Comparison of ENCODE assay signal across 17 cellular contexts in genomic region chr3:11543141-11543947, GRCh38.
DNase-seq lines count a peak whose midpoint lies in the region; ATAC-seq and TF ChIP-seq lines count a peak whose summit lies in the region.
"Had no signal": no experiment of that assay in that cellular context is flagged by ENCODE, and none has a peak within 500 bp of the region (broad histone marks: within the 10 kb centered on the region; RNA-seq: fewer than 3 reads in every experiment).

No MANE protein-coding gene starts in this region.

- H3K9me3 ChIP-seq in neuronal stem cell (replicated peaks in 1 of 2; ENCODE audit: control insufficient read depth in 2 of 2, insufficient read depth in 1 of 2, low read depth in 1 of 2, low read length in 2 of 2), result no peaks in the 10 kb centered on the region
- no peaks in the 10 kb centered on the region for H3K9me3 ChIP-seq in uterus
- H3K9me3 ChIP-seq: BLaER1 treated with 17β-estradiol and CSF1 and Interleukin-3, amounts not matched to agents 10 nM and 100 nM; SJSA1 had no signal

- no CpG with 5 or more reads among the region's 19 CpGs for WGBS in neuronal stem cell (ENCODE audit: extremely low coverage in 2 of 2, insufficient read length in 2 of 2, insufficient replicate concordance in 1 of 2), 2 donors

- no peaks in the 10 kb centered on the region for H3K27me3 Mint-ChIP-seq in activated T-cell treated with anti-CD3 and anti-CD28 coated beads, Interleukin-2, amount 50 U/mL, for 24 hours
- H3K27me3 Mint-ChIP-seq in WTC11 (ENCODE audit: low read depth), result no peaks in the 10 kb centered on the region

- no peak for TF ChIP-seq CTCF in WTC11 (IDR thresholded peaks at IDR 0.05)
- no peak for TF ChIP-seq CTCF in uterus (IDR thresholded peaks at IDR 0.05)

- H3K18ac ChIP-seq in neuronal stem cell (ENCODE audit: low read length), result no peak overlapping the region

- peaks cover 8% of the 10 kb centered on the region for H3K4me1 Mint-ChIP-seq in activated T-cell treated with anti-CD3 and anti-CD28 coated beads, Interleukin-2, amount 50 U/mL, for 24 hours (ENCODE audit: low read depth)
- H3K4me1 Mint-ChIP-seq in WTC11, result no peaks in the 10 kb centered on the region

- peak overlapping the region; percentile 45 for H3K23ac ChIP-seq in neuronal stem cell (ENCODE audit: low read depth, low read length, poor library complexity)

- no peak for DNase-seq in activated T-cell treated with anti-CD3 and anti-CD28 coated beads, Interleukin-2, amount 50 U/mL, for 24 hours
- DNase-seq in activated T-cell treated with anti-CD3 and anti-CD28 coated beads for 4 hours, result no peak
- DNase-seq in WTC11 (ENCODE audit: low spot score), result peak; percentile 5
- DNase-seq in neuronal stem cell (ENCODE audit: low spot score), result no peak
- no peak for DNase-seq in uterus
- DNase-seq: H9, MM.1S, NCI-H1105 treated with DMSO at 0.1 percent for 48 hours, NCI-H2029, NCI-H2171 treated with DMSO at 0.1 percent for 48 hours, NCI-H510A treated with DMSO at 0.1 percent for 48 hours had no signal

- no peak overlapping the region for H2AK5ac ChIP-seq in neuronal stem cell (ENCODE audit: low read depth, low read length)

- no peak overlapping the region for H2AFZ ChIP-seq in neuronal stem cell (ENCODE audit: low read length)

- H3K9ac ChIP-seq in neuronal stem cell (ENCODE audit: low read depth, low read length, poor library complexity), result no peak overlapping the region

- H3K9me3 Mint-ChIP-seq in activated T-cell treated with anti-CD3 and anti-CD28 coated beads, Interleukin-2, amount 50 U/mL, for 24 hours, result peaks cover 12% of the 10 kb centered on the region
- 0 out of 2 replicates have a peak, but pooled peaks cover 4% of the 10 kb centered on the region for H3K9me3 Mint-ChIP-seq in WTC11
- H3K9me3 Mint-ChIP-seq: H9 had no signal

- H2BK15ac ChIP-seq in neuronal stem cell (ENCODE audit: low read length), result no peak overlapping the region

- POLR2A ChIA-PET in WTC11 (lab: Charles Lee), result no interaction called here

- H3K4me3 ChIP-seq in neuronal stem cell (ENCODE audit: low read length in 2 of 2) (peak overlapping the region in 1 of 2 donors; percentile 7), uterus (no peak overlapping the region)
- H3K4me3 ChIP-seq: BLaER1 treated with 17β-estradiol and CSF1 and Interleukin-3, amounts not matched to agents 10 nM and 100 nM; SJSA1 had no signal

- intact Hi-C loops in uterus (cut with DNase I; ENCODE audit: low total_unique reads), result no loop called here

- no peak for TF ChIP-seq POLR2A in uterus (IDR thresholded peaks at IDR 0.05)

- peak overlapping the region; percentile 59 for H3K27ac Mint-ChIP-seq in activated T-cell treated with anti-CD3 and anti-CD28 coated beads, Interleukin-2, amount 50 U/mL, for 24 hours
- no peak overlapping the region for H3K27ac Mint-ChIP-seq in WTC11
- H3K27ac Mint-ChIP-seq: H9 had no signal

- H3K27me3 ChIP-seq in neuronal stem cell (ENCODE audit: control insufficient read depth in 3 of 3, insufficient read depth in 3 of 3, low read depth in 1 of 3, low read length in 3 of 3), result no peaks in the 10 kb centered on the region
- no peaks in the 10 kb centered on the region for H3K27me3 ChIP-seq in uterus
- H3K27me3 ChIP-seq: BLaER1 treated with 17β-estradiol and CSF1 and Interleukin-3, amounts not matched to agents 10 nM and 100 nM; SJSA1 had no signal

- H3K4me3 Mint-ChIP-seq in activated T-cell treated with anti-CD3 and anti-CD28 coated beads, Interleukin-2, amount 50 U/mL, for 24 hours, result no peak overlapping the region
- no peak overlapping the region for H3K4me3 Mint-ChIP-seq in WTC11
- H3K4me3 Mint-ChIP-seq: H9 had no signal

- no peak overlapping the region for H3K14ac ChIP-seq in neuronal stem cell (ENCODE audit: low read length)

- CTCF ChIA-PET in WTC11 (lab: Charles Lee), result no interaction called here

- H2BK5ac ChIP-seq in neuronal stem cell (ENCODE audit: low read length), result no peak overlapping the region

- H3K79me1 ChIP-seq in neuronal stem cell (ENCODE audit: low read depth, low read length), result peaks cover 2% of the 10 kb centered on the region

- no peak overlapping the region for H2BK12ac ChIP-seq in neuronal stem cell (ENCODE audit: low read length)

- H3K27ac ChIP-seq in neuronal stem cell (replicated peaks; ENCODE audit: low read length) (no peak overlapping the region), uterus (peak overlapping the region; percentile 79 to 83)
- H3K27ac ChIP-seq: 22Rv1, SJSA1 had no signal

- ATAC-seq in WTC11 (no peak), HG03460 (IDR thresholded peaks at IDR 0.05; ENCODE audit: unreplicated experiment) (no peak), HG02642 (IDR thresholded peaks at IDR 0.05; ENCODE audit: poor library complexity, unreplicated experiment) (no peak), GM18517 (IDR thresholded peaks at IDR 0.05; ENCODE audit: unreplicated experiment) (no peak)

- H3K4me1 ChIP-seq in neuronal stem cell (ENCODE audit: control insufficient read depth in 2 of 2, insufficient read depth in 1 of 2, low read depth in 1 of 2, low read length in 2 of 2) (peaks cover 0 to 6% of the 10 kb centered on the region in 2 donors), uterus (peaks cover 0 to 6% of the 10 kb centered on the region in 2 donors)

- H4K91ac ChIP-seq in neuronal stem cell (ENCODE audit: low read depth, low read length, poor library complexity), result no peak overlapping the region

- no peak overlapping the region for H2BK120ac ChIP-seq in neuronal stem cell (ENCODE audit: low read depth, low read length)

- H4K8ac ChIP-seq in neuronal stem cell (ENCODE audit: low read depth, low read length), result no peak overlapping the region

- H3K4ac ChIP-seq in neuronal stem cell (ENCODE audit: low read length), result no peak overlapping the region

- H3K36me3 ChIP-seq in neuronal stem cell (replicated peaks in 1 of 2; ENCODE audit: control insufficient read depth in 2 of 2, insufficient read depth in 2 of 2, low read length in 2 of 2) (no peaks in the 10 kb centered on the region), uterus (no peaks in the 10 kb centered on the region)
- H3K36me3 ChIP-seq: SJSA1 had no signal

- peaks cover 12% of the 10 kb centered on the region for H3K36me3 Mint-ChIP-seq in activated T-cell treated with anti-CD3 and anti-CD28 coated beads, Interleukin-2, amount 50 U/mL, for 24 hours (ENCODE audit: low read depth)
- no peaks in the 10 kb centered on the region for H3K36me3 Mint-ChIP-seq in WTC11

- H3K4me2 ChIP-seq in neuronal stem cell (ENCODE audit: insufficient read depth, low read length, poor library complexity, severe bottlenecking), result no peak overlapping the region

TF ChIP-seq in WTC11, 78 proteins besides CTCF, POLR2A, EP300 and RAD21 (continues in another document):
- TF ChIP-seq FOXK1 (CRISPR knock-in tag; IDR thresholded peaks at IDR 0.05), result no peak
- TF ChIP-seq, protein P1, sequence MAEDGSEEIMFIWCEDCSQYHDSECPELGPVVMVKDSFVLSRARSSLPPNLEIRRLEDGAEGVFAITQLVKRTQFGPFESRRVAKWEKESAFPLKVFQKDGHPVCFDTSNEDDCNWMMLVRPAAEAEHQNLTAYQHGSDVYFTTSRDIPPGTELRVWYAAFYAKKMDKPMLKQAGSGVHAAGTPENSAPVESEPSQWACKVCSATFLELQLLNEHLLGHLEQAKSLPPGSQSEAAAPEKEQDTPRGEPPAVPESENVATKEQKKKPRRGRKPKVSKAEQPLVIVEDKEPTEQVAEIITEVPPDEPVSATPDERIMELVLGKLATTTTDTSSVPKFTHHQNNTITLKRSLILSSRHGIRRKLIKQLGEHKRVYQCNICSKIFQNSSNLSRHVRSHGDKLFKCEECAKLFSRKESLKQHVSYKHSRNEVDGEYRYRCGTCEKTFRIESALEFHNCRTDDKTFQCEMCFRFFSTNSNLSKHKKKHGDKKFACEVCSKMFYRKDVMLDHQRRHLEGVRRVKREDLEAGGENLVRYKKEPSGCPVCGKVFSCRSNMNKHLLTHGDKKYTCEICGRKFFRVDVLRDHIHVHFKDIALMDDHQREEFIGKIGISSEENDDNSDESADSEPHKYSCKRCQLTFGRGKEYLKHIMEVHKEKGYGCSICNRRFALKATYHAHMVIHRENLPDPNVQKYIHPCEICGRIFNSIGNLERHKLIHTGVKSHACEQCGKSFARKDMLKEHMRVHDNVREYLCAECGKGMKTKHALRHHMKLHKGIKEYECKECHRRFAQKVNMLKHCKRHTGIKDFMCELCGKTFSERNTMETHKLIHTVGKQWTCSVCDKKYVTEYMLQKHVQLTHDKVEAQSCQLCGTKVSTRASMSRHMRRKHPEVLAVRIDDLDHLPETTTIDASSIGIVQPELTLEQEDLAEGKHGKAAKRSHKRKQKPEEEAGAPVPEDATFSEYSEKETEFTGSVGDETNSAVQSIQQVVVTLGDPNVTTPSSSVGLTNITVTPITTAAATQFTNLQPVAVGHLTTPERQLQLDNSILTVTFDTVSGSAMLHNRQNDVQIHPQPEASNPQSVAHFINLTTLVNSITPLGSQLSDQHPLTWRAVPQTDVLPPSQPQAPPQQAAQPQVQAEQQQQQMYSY (CRISPR knock-in tag; IDR thresholded peaks at IDR 0.05), result no peak
- TF ChIP-seq ATF3 (CRISPR knock-in tag; conservative IDR thresholded peaks at IDR 0.05), result no peak
- TF ChIP-seq GRHL2 (CRISPR knock-in tag; IDR thresholded peaks at IDR 0.05; ENCODE audit: insufficient replicate concordance, severe bottlenecking), result no peak
- TF ChIP-seq, protein P2, sequence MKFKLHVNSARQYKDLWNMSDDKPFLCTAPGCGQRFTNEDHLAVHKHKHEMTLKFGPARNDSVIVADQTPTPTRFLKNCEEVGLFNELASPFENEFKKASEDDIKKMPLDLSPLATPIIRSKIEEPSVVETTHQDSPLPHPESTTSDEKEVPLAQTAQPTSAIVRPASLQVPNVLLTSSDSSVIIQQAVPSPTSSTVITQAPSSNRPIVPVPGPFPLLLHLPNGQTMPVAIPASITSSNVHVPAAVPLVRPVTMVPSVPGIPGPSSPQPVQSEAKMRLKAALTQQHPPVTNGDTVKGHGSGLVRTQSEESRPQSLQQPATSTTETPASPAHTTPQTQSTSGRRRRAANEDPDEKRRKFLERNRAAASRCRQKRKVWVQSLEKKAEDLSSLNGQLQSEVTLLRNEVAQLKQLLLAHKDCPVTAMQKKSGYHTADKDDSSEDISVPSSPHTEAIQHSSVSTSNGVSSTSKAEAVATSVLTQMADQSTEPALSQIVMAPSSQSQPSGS (CRISPR knock-in tag; IDR thresholded peaks at IDR 0.05; ENCODE audit: borderline replicate concordance, low read depth), result no peak
